ENCODE assay signal across 13 cellular contexts in genomic region chr6:138286698-138287097, GRCh38.
"Had no signal": no experiment of that assay in that cellular context is flagged by ENCODE, and none has a peak within 500 bp of the region (broad histone marks: within the 10 kb centered on the region; RNA-seq: fewer than 3 reads in every experiment).

No MANE protein-coding gene starts in this region.

- H3K27ac ChIP-seq: foreskin keratinocyte, left ventricle myocardium inferior, neutrophil, right atrium auricular region, stomach, thoracic aorta, transverse colon had no signal

- H3K36me3 Mint-ChIP-seq: immature natural killer cell; naive thymus-derived CD4-positive, alpha-beta T cell; stimulated activated memory B cell treated with anti-CD40 and anti-IgM and Interleukin-4, amounts not matched to agents 10 μg/mL and 1 μg/mL and 100 μg/mL, for 72 hours had no signal

- H3K4me3 ChIP-seq: left ventricle myocardium inferior, right atrium auricular region, stomach, thoracic aorta, transverse colon had no signal

- H3K27ac Mint-ChIP-seq: effector memory CD8-positive, alpha-beta T cell; immature natural killer cell; naive thymus-derived CD4-positive, alpha-beta T cell; nephron progenitor cell; stimulated activated memory B cell treated with anti-CD40 and anti-IgM and Interleukin-4, amounts not matched to agents 10 μg/mL and 1 μg/mL and 100 μg/mL, for 72 hours had no signal

- H3K4me3 Mint-ChIP-seq: effector memory CD8-positive, alpha-beta T cell; immature natural killer cell; naive thymus-derived CD4-positive, alpha-beta T cell; nephron progenitor cell; stimulated activated memory B cell treated with anti-CD40 and anti-IgM and Interleukin-4, amounts not matched to agents 10 μg/mL and 1 μg/mL and 100 μg/mL, for 72 hours had no signal

- H3K36me3 ChIP-seq: left ventricle myocardium inferior, neutrophil, right atrium auricular region, thoracic aorta, transverse colon had no signal

- H3K4me1 Mint-ChIP-seq: immature natural killer cell; naive thymus-derived CD4-positive, alpha-beta T cell; nephron progenitor cell had no signal

- H3K9me3 Mint-ChIP-seq: effector memory CD8-positive, alpha-beta T cell; immature natural killer cell; nephron progenitor cell; stimulated activated memory B cell treated with anti-CD40 and anti-IgM and Interleukin-4, amounts not matched to agents 10 μg/mL and 1 μg/mL and 100 μg/mL, for 72 hours had no signal

- H3K27me3 ChIP-seq: foreskin keratinocyte, neutrophil, right atrium auricular region, stomach, transverse colon had no signal

- H3K4me1 ChIP-seq: left ventricle myocardium inferior, right atrium auricular region, transverse colon had no signal

- DNase-seq: cortex of kidney, left ventricle myocardium inferior had no signal

- H3K9me3 ChIP-seq: left ventricle myocardium inferior, neutrophil, right atrium auricular region, stomach, thoracic aorta, transverse colon had no signal
